In genomic region chr18:463442-464310, GRCh38 we compare ENCODE assay signal across 13 cellular contexts. TPM values are rescaled to one million over a fixed set of nuclear protein-coding genes. Genes with fewer than 3 reads are reported as not detected.
DNase-seq lines count a peak whose midpoint lies in the region; ATAC-seq lines count a peak whose summit lies in the region.
"Had no signal": no experiment of that assay in that cellular context is flagged by ENCODE, and none has a peak within 500 bp of the region (broad histone marks: within the 10 kb centered on the region; RNA-seq: fewer than 3 reads in every experiment).

No MANE protein-coding gene starts in this region.

- H3K27me3 ChIP-seq in right cardiac atrium (ENCODE audit: control insufficient read depth, insufficient read depth), result no peaks in the 10 kb centered on the region

- peak in 1 of 2 donors; percentile 69 for ATAC-seq in right cardiac atrium
- peak; percentile 16 for ATAC-seq in stimulated activated effector memory CD8-positive, alpha-beta T cell treated with anti-CD3 and anti-CD28 coated beads, Interleukin-12 subunit alpha, Interleukin-12 subunit beta, amount 100 ng/mL, for 72 hours
- no peak for ATAC-seq in GM19023 (IDR thresholded peaks at IDR 0.05; ENCODE audit: unreplicated experiment)
- ATAC-seq: effector memory CD8-positive, alpha-beta T cell had no signal

- DNase-seq in LHCN-M2 (ENCODE audit: low read depth) (peak; percentile 35), T1000 (lab: John Stamatoyannopoulos, UW) (peak; percentile 8), right cardiac atrium (peak in 2 of 3 donors; percentile 51 to 59), NCI-H1417 treated with DMSO at 0.1 percent for 48 hours (lab: John Stamatoyannopoulos, UW) (no peak), Ammon's horn (ENCODE audit: low spot score) (no peak), foreskin melanocyte (no peak)
- no peak for DNase-seq in stimulated activated effector memory CD8-positive, alpha-beta T cell treated with anti-CD3 and anti-CD28 coated beads, Interleukin-12 subunit alpha, Interleukin-12 subunit beta, amount 100 ng/mL, for 72 hours (ENCODE audit: low spot score in 2 of 2)
- DNase-seq: DMS153; effector memory CD8-positive, alpha-beta T cell; HCEC 1CT had no signal

- H3K4me1 Mint-ChIP-seq in stimulated activated effector memory CD8-positive, alpha-beta T cell treated with anti-CD3 and anti-CD28 coated beads, Interleukin-12 subunit alpha, Interleukin-12 subunit beta, amount 100 ng/mL, for 72 hours, result no peaks in the 10 kb centered on the region
- H3K4me1 Mint-ChIP-seq: IgD-negative memory B cell had no signal

- H3K27ac ChIP-seq in right cardiac atrium (ENCODE audit: low read length), result no peak overlapping the region
- H3K27ac ChIP-seq: VCaP had no signal

- no peak overlapping the region for H3K4me3 ChIP-seq in right cardiac atrium (ENCODE audit: low read length)

- 58% methylated on average over 20 of the region's 20 CpGs for WGBS in right cardiac atrium

- no peak overlapping the region for H3K27ac Mint-ChIP-seq in stimulated activated effector memory CD8-positive, alpha-beta T cell treated with anti-CD3 and anti-CD28 coated beads, Interleukin-12 subunit alpha, Interleukin-12 subunit beta, amount 100 ng/mL, for 72 hours
- H3K27ac Mint-ChIP-seq: effector memory CD8-positive, alpha-beta T cell; IgD-negative memory B cell had no signal

- no peaks in the 10 kb centered on the region for H3K9me3 ChIP-seq in right cardiac atrium (ENCODE audit: control insufficient read depth, low read length)

- intact Hi-C loops in right cardiac atrium (cut with DNase I), result no loop called here

- H3K9me3 Mint-ChIP-seq in stimulated activated effector memory CD8-positive, alpha-beta T cell treated with anti-CD3 and anti-CD28 coated beads, Interleukin-12 subunit alpha, Interleukin-12 subunit beta, amount 100 ng/mL, for 72 hours, result no peaks in the 10 kb centered on the region
- H3K9me3 Mint-ChIP-seq: effector memory CD8-positive, alpha-beta T cell had no signal

- no peaks in the 10 kb centered on the region for H3K36me3 Mint-ChIP-seq in stimulated activated effector memory CD8-positive, alpha-beta T cell treated with anti-CD3 and anti-CD28 coated beads, Interleukin-12 subunit alpha, Interleukin-12 subunit beta, amount 100 ng/mL, for 72 hours

- no peaks in the 10 kb centered on the region for H3K4me1 ChIP-seq in right cardiac atrium (ENCODE audit: control insufficient read depth, insufficient read depth, low read length)

- no peak overlapping the region for H3K4me3 Mint-ChIP-seq in stimulated activated effector memory CD8-positive, alpha-beta T cell treated with anti-CD3 and anti-CD28 coated beads, Interleukin-12 subunit alpha, Interleukin-12 subunit beta, amount 100 ng/mL, for 72 hours
- H3K4me3 Mint-ChIP-seq: effector memory CD8-positive, alpha-beta T cell; IgD-negative memory B cell had no signal

RNA-seq across cellular contexts. Expression of gene COLEC12, which starts 36.8 kb away (rescaled TPM):
- total RNA-seq in LHCN-M2 (2014; rRNA removed) (0.32 and 1.1 TPM in 2 replicates), right cardiac atrium (10 to 100 TPM in 1 of 4 donors, 1 to 10 TPM in 3; 4.1 to 10.6 (median 6.5) TPM)
- polyA plus RNA-seq in LHCN-M2 (2012), result 0.07 TPM
- 1.7 TPM for polyA plus RNA-seq in right cardiac atrium
- polyA plus RNA-seq: IgD-negative memory B cell had no signal

Comparison
In these comparisons a context has a peak if more than half of its experiments do, and no peak if none do; other contexts are left out.
1. DNase-seq: peak in LHCN-M2 (single experiment), T1000 (single experiment) and right cardiac atrium (2 of 3); none in stimulated activated effector memory CD8-positive, alpha-beta T cell treated with anti-CD3 and anti-CD28 coated beads, Interleukin-12 subunit alpha, Interleukin-12 subunit beta, amount 100 ng/mL, for 72 hours (0 of 2), NCI-H1417 treated with DMSO at 0.1 percent for 48 hours (single experiment), Ammon's horn (single experiment) and foreskin melanocyte (single experiment).